ENCODE assay signal across 1 cellular context in genomic region chr9:113349044-113349433, GRCh38.
TF ChIP-seq lines count a peak whose summit lies in the region.

No MANE protein-coding gene starts in this region.

TF ChIP-seq in SK-N-SH, 30 proteins besides CTCF, POLR2A, EP300 and RAD21:
- TF ChIP-seq SMC3 (IDR thresholded peaks at IDR 0.05; ENCODE audit: low read depth, low read length): no peak
- no peak for TF ChIP-seq RXRA (IDR thresholded peaks at IDR 0.05; ENCODE audit: borderline replicate concordance, low read depth)
- TF ChIP-seq GABPA (IDR thresholded peaks at IDR 0.05; ENCODE audit: low read depth): no peak
- no peak for TF ChIP-seq NRF1 (IDR thresholded peaks at IDR 0.05; ENCODE audit: low read depth, low read length)
- no peak for TF ChIP-seq ELF1 (IDR thresholded peaks at IDR 0.05)
- TF ChIP-seq JUND (IDR thresholded peaks at IDR 0.05): no peak
- TF ChIP-seq, protein P1, sequence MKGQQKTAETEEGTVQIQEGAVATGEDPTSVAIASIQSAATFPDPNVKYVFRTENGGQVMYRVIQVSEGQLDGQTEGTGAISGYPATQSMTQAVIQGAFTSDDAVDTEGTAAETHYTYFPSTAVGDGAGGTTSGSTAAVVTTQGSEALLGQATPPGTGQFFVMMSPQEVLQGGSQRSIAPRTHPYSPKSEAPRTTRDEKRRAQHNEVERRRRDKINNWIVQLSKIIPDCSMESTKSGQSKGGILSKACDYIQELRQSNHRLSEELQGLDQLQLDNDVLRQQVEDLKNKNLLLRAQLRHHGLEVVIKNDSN (IDR thresholded peaks at IDR 0.05; ENCODE audit: borderline replicate concordance, low read depth): no peak
- TF ChIP-seq SIN3A (IDR thresholded peaks at IDR 0.05; ENCODE audit: borderline replicate concordance, low read depth, low read length): no peak
- no peak for TF ChIP-seq MXI1 (IDR thresholded peaks at IDR 0.05; ENCODE audit: low read depth, low read length)
- no peak for TF ChIP-seq RCOR1 (IDR thresholded peaks at IDR 0.05; ENCODE audit: low read length)
- no peak for TF ChIP-seq GATA2 (CRISPR knock-in tag; IDR thresholded peaks at IDR 0.05)
- no peak for TF ChIP-seq NFIC (IDR thresholded peaks at IDR 0.05; ENCODE audit: borderline replicate concordance)
- no peak for TF ChIP-seq CHD2 (IDR thresholded peaks at IDR 0.05; ENCODE audit: low read length, partially characterized antibody)
- TF ChIP-seq USF2 (IDR thresholded peaks at IDR 0.05; ENCODE audit: borderline replicate concordance, low read depth, low read length): no peak
- TF ChIP-seq, protein P2, sequence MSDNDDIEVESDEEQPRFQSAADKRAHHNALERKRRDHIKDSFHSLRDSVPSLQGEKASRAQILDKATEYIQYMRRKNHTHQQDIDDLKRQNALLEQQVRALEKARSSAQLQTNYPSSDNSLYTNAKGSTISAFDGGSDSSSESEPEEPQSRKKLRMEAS (IDR thresholded peaks at IDR 0.05; ENCODE audit: low read depth): no peak
- no peak for TF ChIP-seq FOXM1 (IDR thresholded peaks at IDR 0.05; ENCODE audit: low read depth)
- TF ChIP-seq TEAD4 (IDR thresholded peaks at IDR 0.05; ENCODE audit: borderline replicate concordance, insufficient read depth): no peak
- TF ChIP-seq, protein P3, sequence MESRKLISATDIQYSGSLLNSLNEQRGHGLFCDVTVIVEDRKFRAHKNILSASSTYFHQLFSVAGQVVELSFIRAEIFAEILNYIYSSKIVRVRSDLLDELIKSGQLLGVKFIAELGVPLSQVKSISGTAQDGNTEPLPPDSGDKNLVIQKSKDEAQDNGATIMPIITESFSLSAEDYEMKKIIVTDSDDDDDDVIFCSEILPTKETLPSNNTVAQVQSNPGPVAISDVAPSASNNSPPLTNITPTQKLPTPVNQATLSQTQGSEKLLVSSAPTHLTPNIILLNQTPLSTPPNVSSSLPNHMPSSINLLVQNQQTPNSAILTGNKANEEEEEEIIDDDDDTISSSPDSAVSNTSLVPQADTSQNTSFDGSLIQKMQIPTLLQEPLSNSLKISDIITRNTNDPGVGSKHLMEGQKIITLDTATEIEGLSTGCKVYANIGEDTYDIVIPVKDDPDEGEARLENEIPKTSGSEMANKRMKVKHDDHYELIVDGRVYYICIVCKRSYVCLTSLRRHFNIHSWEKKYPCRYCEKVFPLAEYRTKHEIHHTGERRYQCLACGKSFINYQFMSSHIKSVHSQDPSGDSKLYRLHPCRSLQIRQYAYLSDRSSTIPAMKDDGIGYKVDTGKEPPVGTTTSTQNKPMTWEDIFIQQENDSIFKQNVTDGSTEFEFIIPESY (IDR thresholded peaks at IDR 0.05; ENCODE audit: borderline replicate concordance, low read depth): no peak
- TF ChIP-seq FOSL2 (IDR thresholded peaks at IDR 0.05; ENCODE audit: borderline replicate concordance, low read depth): no peak
- no peak for TF ChIP-seq PBX3 (IDR thresholded peaks at IDR 0.05)
